In genomic region chr5:14675865-14676300, GRCh38 we compare ENCODE assay signal across 8 cellular contexts. TPM values are rescaled to one million over a fixed set of nuclear protein-coding genes. Genes with fewer than 3 reads are reported as not detected.
DNase-seq lines count a peak whose midpoint lies in the region; ATAC-seq, FAIRE-seq and TF ChIP-seq lines count a peak whose summit lies in the region.

No MANE protein-coding gene starts in this region.

- peaks cover 7 to 25% of the 10 kb centered on the region in 2 experiments for H3K4me1 ChIP-seq in K562 (replicated peaks in 1 of 2; ENCODE audit: control insufficient read depth in 2 of 2, insufficient read depth in 2 of 2, low read length in 2 of 2)
- H3K4me1 ChIP-seq in tibial artery = peaks cover 0 to 71% (median 20%) of the 10 kb centered on the region in 4 donors
- H3K4me1 ChIP-seq in uterus = peaks cover 0 to 4% of the 10 kb centered on the region in 2 donors

- ATAC-seq in GM21381 (IDR thresholded peaks at IDR 0.05; ENCODE audit: unreplicated experiment) (peak; percentile 47), HG03571 (IDR thresholded peaks at IDR 0.05; ENCODE audit: unreplicated experiment) (peak; percentile 44), K562 (peak; percentile 42)

- in situ Hi-C loops in K562 (cut with MboI) = no loop called here

- CTCF ChIA-PET in K562 (lab: Yijun Ruan, JAX; ENCODE audit: low intra/inter-chr PET ratio) = no interaction called here

- no peak for TF ChIP-seq CTCF in K562 (IDR thresholded peaks at IDR 0.05 in 2 of 3, conservative IDR thresholded peaks at IDR 0.05 in 1 of 3; ENCODE audit: insufficient read depth in 2 of 3, low read depth in 1 of 3, low read length in 3 of 3)
- no peak for TF ChIP-seq CTCF in tibial artery (IDR thresholded peaks at IDR 0.05)
- TF ChIP-seq CTCF in uterus (IDR thresholded peaks at IDR 0.05) = no peak

- intact Hi-C loops in K562 (cut with micrococcal nuclease) = no loop called here
- intact Hi-C loops in tibial artery (cut with DNase I; ENCODE audit: low total_unique reads) = no loop called here
- intact Hi-C loops in uterus (cut with DNase I; ENCODE audit: low total_unique reads) = no loop called here

- H2AFZ ChIP-seq in K562 (ENCODE audit: low read depth, low read length) = peak overlapping the region; percentile 18

- no peak for FAIRE-seq in K562 (lab: Jason Lieb, UNC)

- H3K79me2 ChIP-seq in K562 (ENCODE audit: control insufficient read depth, insufficient read depth, low read length) = peaks cover 74% of the 10 kb centered on the region

- peak overlapping the region in 1 of 2 experiments; percentile 32; a peak in 1 of 4 replicates for H3K9ac ChIP-seq in K562 (ENCODE audit: insufficient read depth in 1 of 2, low read depth in 2 of 2, low read length in 2 of 2)

- H3K4me2 ChIP-seq in K562 (ENCODE audit: insufficient read depth, low read length) = peak overlapping the region; percentile 69

- no peak for TF ChIP-seq RAD21 in K562 (CRISPR knock-in tag; conservative IDR thresholded peaks at IDR 0.05 in 1 of 2, IDR thresholded peaks at IDR 0.05 in 1 of 2)

- H3K27ac ChIP-seq in K562 (ENCODE audit: extremely low read depth, low read depth, low read length) = peak overlapping the region; percentile 58
- peak overlapping the region; percentile 34 to 63 for H3K27ac ChIP-seq in tibial artery
- H3K27ac ChIP-seq in uterus = no peak overlapping the region

- DNase-seq in GDM1 (lab: John Stamatoyannopoulos, UW) (peak; percentile 76), K562 (ENCODE audit: extremely low read depth in 1 of 4, low spot score in 3 of 4) (peak in 2 of 4 experiments; percentile 32 to 35), tibial artery (no peak), NCI-H2196 treated with DMSO at 0.1 percent for 48 hours (lab: John Stamatoyannopoulos, UW; ENCODE audit: unreplicated experiment) (no peak), uterus (no peak), NCI-H1417 treated with DMSO at 0.1 percent for 48 hours (lab: John Stamatoyannopoulos, UW) (no peak)

- H3K4me3 ChIP-seq in K562 = no peak overlapping the region
- no peak overlapping the region for H3K4me3 ChIP-seq in tibial artery
- H3K4me3 ChIP-seq in uterus = no peak overlapping the region

- no peaks in the 10 kb centered on the region for H3K27me3 ChIP-seq in K562 (ENCODE audit: control insufficient read depth in 2 of 2, insufficient read depth in 2 of 2, low read length in 2 of 2)
- H3K27me3 ChIP-seq in tibial artery = no peaks in the 10 kb centered on the region
- H3K27me3 ChIP-seq in uterus = no peaks in the 10 kb centered on the region

- no TSS peak for BruUV-seq in K562 (replicated peaks; lab: Mats Ljungman, UMichigan)

- POLR2A ChIA-PET in K562 (lab: Yijun Ruan, JAX) = interaction anchor here (1.6 kb wide), 1 partner anchor 9 kb away, joined by 4 read pairs; no protein-coding TSS in a partner anchor

- TF ChIP-seq EP300 in K562 (IDR thresholded peaks at IDR 0.05; ENCODE audit: low read length) = no peak

- WGBS in K562 (ENCODE audit: insufficient coverage, low coverage, missing lambda C conversion rate) = 12% methylated on average over 6 of the region's 6 CpGs

- no peak for TF ChIP-seq POLR2A in K562 (conservative IDR thresholded peaks at IDR 0.05)
- no peak for TF ChIP-seq POLR2A in uterus (IDR thresholded peaks at IDR 0.05)

- no peaks in the 10 kb centered on the region for H3K9me3 ChIP-seq in K562 (replicated peaks; ENCODE audit: control insufficient read depth, insufficient read depth, low read depth, low read length)
- H3K9me3 ChIP-seq in tibial artery = no peaks in the 10 kb centered on the region
- H3K9me3 ChIP-seq in uterus = no peaks in the 10 kb centered on the region

- 0 out of 2 replicates have a peak, but pooled peaks cover 4% of the 10 kb centered on the region for H4K20me1 ChIP-seq in K562 (replicated peaks; ENCODE audit: control insufficient read depth, insufficient read depth, low read length)

- H3K36me3 ChIP-seq in K562 (ENCODE audit: control insufficient read depth, insufficient read depth, low read length) = peaks cover 55% of the 10 kb centered on the region
- H3K36me3 ChIP-seq in tibial artery = peaks cover 3 to 11% (median 6%) of the 10 kb centered on the region in 3 donors
- H3K36me3 ChIP-seq in uterus = no peaks in the 10 kb centered on the region

- H3K9me1 ChIP-seq in K562 (ENCODE audit: control insufficient read depth, insufficient read depth, low read length) = peaks cover 5% of the 10 kb centered on the region

TF ChIP-seq in K562, 482 proteins besides CTCF, POLR2A, EP300 and RAD21 (continues in another document):
- TF ChIP-seq ZNF224 (CRISPR knock-in tag; IDR thresholded peaks at IDR 0.05) (no peak), PTBP1 (IDR thresholded peaks at IDR 0.05; ENCODE audit: low read depth, low read length) (no peak), ZSCAN32 (CRISPR knock-in tag; IDR thresholded peaks at IDR 0.05) (no peak), YY1 (IDR thresholded peaks at IDR 0.05; ENCODE audit: borderline replicate concordance in 1 of 3, control insufficient read depth in 1 of 3, extremely low read depth in 1 of 3, insufficient read depth in 3 of 3, insufficient read length in 1 of 3, insufficient replicate concordance in 2 of 3, low read depth in 1 of 3, low read length in 2 of 3) (no peak), STAT5A (IDR thresholded peaks at IDR 0.05; ENCODE audit: borderline replicate concordance, low read length) (no peak), ETV1 (tag; conservative IDR thresholded peaks at IDR 0.05; ENCODE audit: low read depth) (peak; percentile 51), NR1H2 (CRISPR knock-in tag; IDR thresholded peaks at IDR 0.05) (no peak), CREB5 (CRISPR knock-in tag; IDR thresholded peaks at IDR 0.05) (no peak)

RNA-seq across cellular contexts. Expression of gene OTULIN, which starts 11.4 kb away (rescaled TPM):
- total RNA-seq in K562 (2011; cell fraction: chromatin; rRNA removed; ENCODE audit: low replicate concordance) = 32.6 and 75.0 TPM in 2 replicates
- total RNA-seq in K562 (2011; cell fraction: nucleolus; rRNA removed) = 26.8 and 28.3 TPM in 2 replicates
- total RNA-seq in K562 (2011; cell fraction: nucleoplasm; rRNA removed) = 49.0 and 63.9 TPM in 2 replicates
- total RNA-seq in K562 (2014; rRNA removed) (28.6 and 31.4 TPM in 2 replicates), K562 (2014; rRNA removed; fragmentation: Illumina TruSeq; extraction: Trizol) (21.5 and 24.6 TPM in 2 replicates), K562 (2015; rRNA removed; fragmentation: Illumina TruSeq; extraction: Trizol) (20.1 and 20.5 TPM in 2 replicates), K562 (2021) (33.6 and 34.7 TPM in 2 replicates), uterus (10 to 100 TPM in 2 of 4 donors, 1 to 10 TPM in 2; 5.0 to 30.1 (median 17.8) TPM)
- polyA plus RNA-seq in K562 (2011; rRNA removed) (17.8 and 20.4 TPM in 2 replicates), K562 (2014; fragmentation: Illumina TruSeq; extraction: Trizol) (12.3 and 13.3 TPM in 2 replicates), K562 (2014; fragmentation: Nextera tagmentation; extraction: Ambion mirVana) (1 to 10 TPM; 3.3 to 3.5 TPM), K562 (2014; rRNA removed) (12.4 and 16.2 TPM in 2 replicates)
- polyA plus RNA-seq in K562 (2011; cell fraction: cytosol; rRNA removed) = 9.9 and 12.8 TPM in 2 replicates
- polyA plus RNA-seq in K562 (2011; cell fraction: nucleus; rRNA removed) = 19.0 and 19.8 TPM in 2 replicates
- 10.0 and 11.5 TPM in 2 replicates for polyA plus RNA-seq in K562 (2012)
- polyA minus RNA-seq in K562 (2011; rRNA and poly(A)+ RNA removed) = 32.2 and 36.9 TPM in 2 replicates
- 19.6 and 21.0 TPM in 2 replicates for polyA minus RNA-seq in K562 (2011; cell fraction: cytosol; rRNA and poly(A)+ RNA removed)
- 37.8 and 47.7 TPM in 2 replicates for polyA minus RNA-seq in K562 (2011; cell fraction: nucleus; rRNA and poly(A)+ RNA removed)

Comparison
In these comparisons a context has a peak if more than half of its experiments do, and no peak if none do; other contexts are left out.
1. H3K27ac ChIP-seq: peak in K562 (single experiment) and tibial artery (2 of 2); none in uterus (0 of 2).
2. Peak in every context shown above with its lines, with median percentiles within 50 percentile points of each other: ATAC-seq.